Comparison of ENCODE assay signal across 31 cellular contexts in genomic region chr1:3231826-3232225, GRCh38.
"Had no signal": no experiment of that assay in that cellular context is flagged by ENCODE, and none has a peak within 500 bp of the region (broad histone marks: within the 10 kb centered on the region; RNA-seq: fewer than 3 reads in every experiment).

No MANE protein-coding gene starts in this region.

- DNase-seq: activated B cell treated with CpG ODN at 0.5 μM for 24 hours; activated CD4-positive, alpha-beta T cell treated with anti-CD3 and anti-CD28 coated beads for 48 hours; activated CD4-positive, alpha-beta T cell treated with anti-CD3 and anti-CD28 coated beads, Interleukin-2, amount 50 U/mL, for 1 hour; activated CD4-positive, alpha-beta T cell treated with anti-CD3 and anti-CD28 coated beads, Interleukin-2, amount 50 U/mL, for 48 hours; activated CD8-positive, alpha-beta memory T cell treated with anti-CD3 and anti-CD28 coated beads, Interleukin-2, amount 10 ng/mL, durations not matched to agents 7 days and 5 days; activated CD8-positive, alpha-beta memory T cell treated with anti-CD3 and anti-CD28 coated beads, Interleukin-2, amount 50 U/mL, for 4 hours; activated CD8-positive, alpha-beta T cell treated with anti-CD3 and anti-CD28 coated beads, Interleukin-2, amount 10 ng/mL, durations not matched to agents 7 days and 5 days; activated effector memory CD4-positive, alpha-beta T cell treated with anti-CD3 and anti-CD28 coated beads, Interleukin-2, amount 50 U/mL, for 16 hours; activated naive CD4-positive, alpha-beta T cell treated with anti-CD3 and anti-CD28 coated beads for 36 hours; activated naive CD8-positive, alpha-beta T cell treated with anti-CD3 and anti-CD28 coated beads, Interleukin-2, amount 10 ng/mL, durations not matched to agents 7 days and 5 days; activated T-cell treated with anti-CD3 and anti-CD28 coated beads, Interleukin-2, amount 50 U/mL, for 1 hour; activated T-cell treated with anti-CD3 and anti-CD28 coated beads, Interleukin-2, amount 50 U/mL, for 48 hours; brain microvascular endothelial cell; dorsolateral prefrontal cortex; effector memory CD4-positive, alpha-beta T cell; endodermal cell; foreskin fibroblast; T-helper 1 cell; T-helper 17 cell; T1000; WERI-Rb-1 had no signal

- H3K27ac ChIP-seq: ascending aorta, brain microvascular endothelial cell, coronary artery, dorsolateral prefrontal cortex, WERI-Rb-1 had no signal

- H3K36me3 ChIP-seq: ascending aorta, brain microvascular endothelial cell, WERI-Rb-1 had no signal

- H3K9me3 ChIP-seq: ascending aorta had no signal

- H3K4me3 Mint-ChIP-seq: activated B cell treated with CpG ODN at 0.5 μM for 24 hours; activated CD8-positive, alpha-beta memory T cell treated with anti-CD3 and anti-CD28 coated beads, Interleukin-2, amount 10 ng/mL, durations not matched to agents 7 days and 5 days; activated CD8-positive, alpha-beta T cell treated with anti-CD3 and anti-CD28 coated beads, Interleukin-2, amount 10 ng/mL, durations not matched to agents 7 days and 5 days; activated naive CD4-positive, alpha-beta T cell treated with anti-CD3 and anti-CD28 coated beads for 36 hours; activated naive CD4-positive, alpha-beta T cell treated with anti-CD3 and anti-CD28 coated beads, Interleukin-2, amount 50 U/mL, for 24 hours; activated naive CD8-positive, alpha-beta T cell treated with anti-CD3 and anti-CD28 coated beads, Interleukin-2, amount 10 ng/mL, durations not matched to agents 7 days and 5 days; activated T-helper 1 cell treated with anti-CD3 and anti-CD28 coated beads, Interleukin-12 subunit alpha, Interleukin-12 subunit beta, Interleukin-2, Interleukin-4 antibody, amounts not matched to agents 30 ng/mL and 10 ng/mL and 1 ng/mL, durations not matched to agents 14 hours and 24 hours and 36 hours; central memory CD8-positive, alpha-beta T cell; dendritic cell treated with granulocyte-macrophage colony-stimulating factor and Interleukin-4, amounts not matched to agents 40 ng/mL and 50 ng/mL, for 4 days; endodermal cell; T-helper 17 cell; T-helper 2 cell treated with Interferon-gamma antibody and Interleukin-4, amounts not matched to agents 5 μg/mL and 100 μg/mL, for 36 hours had no signal

- H3K4me3 ChIP-seq: ascending aorta, coronary artery, dorsolateral prefrontal cortex had no signal

- H3K27me3 Mint-ChIP-seq: activated B cell treated with CpG ODN at 0.5 μM for 24 hours; activated CD8-positive, alpha-beta memory T cell treated with anti-CD3 and anti-CD28 coated beads, Interleukin-2, amount 10 ng/mL, durations not matched to agents 7 days and 5 days; central memory CD8-positive, alpha-beta T cell; dendritic cell treated with granulocyte-macrophage colony-stimulating factor and Interleukin-4, amounts not matched to agents 40 ng/mL and 50 ng/mL, for 4 days had no signal

- H3K9me3 Mint-ChIP-seq: activated B cell treated with CpG ODN at 0.5 μM for 24 hours; activated naive CD4-positive, alpha-beta T cell treated with anti-CD3 and anti-CD28 coated beads for 36 hours; activated naive CD4-positive, alpha-beta T cell treated with anti-CD3 and anti-CD28 coated beads, Interleukin-2, amount 50 U/mL, for 24 hours; activated naive CD8-positive, alpha-beta T cell treated with anti-CD3 and anti-CD28 coated beads, Interleukin-2, amount 10 ng/mL, durations not matched to agents 7 days and 5 days; activated T-helper 1 cell treated with anti-CD3 and anti-CD28 coated beads, Interleukin-12 subunit alpha, Interleukin-12 subunit beta, Interleukin-2, Interleukin-4 antibody, amounts not matched to agents 30 ng/mL and 10 ng/mL and 1 ng/mL, durations not matched to agents 14 hours and 24 hours and 36 hours; activated T-helper 2 cell treated with anti-CD3 and anti-CD28 coated beads, Interferon-gamma antibody, Interleukin-2, Interleukin-4, amounts not matched to agents 10 μg/mL and 5 μg/mL and 100 μg/mL, durations not matched to agents 14 hours and 24 hours and 36 hours; central memory CD8-positive, alpha-beta T cell; dendritic cell treated with granulocyte-macrophage colony-stimulating factor and Interleukin-4, amounts not matched to agents 40 ng/mL and 50 ng/mL, for 4 days; endodermal cell; T-helper 2 cell treated with Interferon-gamma antibody and Interleukin-4, amounts not matched to agents 5 μg/mL and 100 μg/mL, for 36 hours had no signal

- H3K4me1 Mint-ChIP-seq: activated B cell treated with CpG ODN at 0.5 μM for 24 hours; activated CD8-positive, alpha-beta memory T cell treated with anti-CD3 and anti-CD28 coated beads, Interleukin-2, amount 10 ng/mL, durations not matched to agents 7 days and 5 days; activated naive CD4-positive, alpha-beta T cell treated with anti-CD3 and anti-CD28 coated beads, Interleukin-2, amount 50 U/mL, for 24 hours; activated naive CD8-positive, alpha-beta T cell treated with anti-CD3 and anti-CD28 coated beads, Interleukin-2, amount 10 ng/mL, durations not matched to agents 7 days and 5 days; central memory CD8-positive, alpha-beta T cell; T-helper 17 cell had no signal

- H3K36me3 Mint-ChIP-seq: activated CD8-positive, alpha-beta memory T cell treated with anti-CD3 and anti-CD28 coated beads, Interleukin-2, amount 10 ng/mL, durations not matched to agents 7 days and 5 days; activated naive CD4-positive, alpha-beta T cell treated with anti-CD3 and anti-CD28 coated beads, Interleukin-2, amount 50 U/mL, for 24 hours; activated naive CD8-positive, alpha-beta T cell treated with anti-CD3 and anti-CD28 coated beads, Interleukin-2, amount 10 ng/mL, durations not matched to agents 7 days and 5 days had no signal

- ATAC-seq: activated CD4-positive, CD25-positive, alpha-beta regulatory T cell treated with anti-CD3 and anti-CD28 coated beads, Interleukin-2, amount 50 U/mL, for 24 hours; activated CD8-positive, alpha-beta memory T cell treated with anti-CD3 and anti-CD28 coated beads, Interleukin-2, amount 10 ng/mL, durations not matched to agents 7 days and 5 days; activated CD8-positive, alpha-beta T cell treated with anti-CD3 and anti-CD28 coated beads, Interleukin-2, amount 10 ng/mL, durations not matched to agents 7 days and 5 days; esophagus mucosa; T-helper 17 cell had no signal

- H3K27me3 ChIP-seq: ascending aorta, brain microvascular endothelial cell had no signal

- H3K27ac Mint-ChIP-seq: activated B cell treated with CpG ODN at 0.5 μM for 24 hours; activated CD8-positive, alpha-beta memory T cell treated with anti-CD3 and anti-CD28 coated beads, Interleukin-2, amount 10 ng/mL, durations not matched to agents 7 days and 5 days; activated CD8-positive, alpha-beta T cell treated with anti-CD3 and anti-CD28 coated beads, Interleukin-2, amount 10 ng/mL, durations not matched to agents 7 days and 5 days; activated naive CD4-positive, alpha-beta T cell treated with anti-CD3 and anti-CD28 coated beads for 36 hours; activated naive CD4-positive, alpha-beta T cell treated with anti-CD3 and anti-CD28 coated beads, Interleukin-2, amount 50 U/mL, for 24 hours; activated naive CD8-positive, alpha-beta T cell treated with anti-CD3 and anti-CD28 coated beads, Interleukin-2, amount 10 ng/mL, durations not matched to agents 7 days and 5 days; activated T-helper 1 cell treated with anti-CD3 and anti-CD28 coated beads, Interleukin-12 subunit alpha, Interleukin-12 subunit beta, Interleukin-2, Interleukin-4 antibody, amounts not matched to agents 30 ng/mL and 10 ng/mL and 1 ng/mL, durations not matched to agents 14 hours and 24 hours and 36 hours; activated T-helper 2 cell treated with anti-CD3 and anti-CD28 coated beads, Interferon-gamma antibody, Interleukin-2, Interleukin-4, amounts not matched to agents 10 μg/mL and 5 μg/mL and 100 μg/mL, durations not matched to agents 14 hours and 24 hours and 36 hours; dendritic cell treated with granulocyte-macrophage colony-stimulating factor and Interleukin-4, amounts not matched to agents 40 ng/mL and 50 ng/mL, for 4 days; endodermal cell; T-helper 17 cell; T-helper 2 cell treated with Interferon-gamma antibody and Interleukin-4, amounts not matched to agents 5 μg/mL and 100 μg/mL, for 36 hours had no signal
